ENCODE assay signal across 21 cellular contexts in genomic region chr3:10213156-10213792, GRCh38. TPM values are rescaled to one million over a fixed set of nuclear protein-coding genes. Genes with fewer than 3 reads are reported as not detected.
DNase-seq lines count a peak whose midpoint lies in the region; ATAC-seq, FAIRE-seq and TF ChIP-seq lines count a peak whose summit lies in the region.
"Had no signal": no experiment of that assay in that cellular context is flagged by ENCODE, and none has a peak within 500 bp of the region (broad histone marks: within the 10 kb centered on the region; RNA-seq: fewer than 3 reads in every experiment).

No MANE protein-coding gene starts in this region.

- H3K27ac Mint-ChIP-seq in CD4-positive, CD25-positive, alpha-beta regulatory T cell: peak overlapping the region in 2 of 3 donors; percentile 49 to 55

- no peak for TF ChIP-seq RAD21 in K562 (CRISPR knock-in tag; conservative IDR thresholded peaks at IDR 0.05 in 1 of 2, IDR thresholded peaks at IDR 0.05 in 1 of 2)

- TF ChIP-seq EP300 in K562 (IDR thresholded peaks at IDR 0.05; ENCODE audit: low read length): no peak

- in situ Hi-C loops in GM13976 (cut with MboI; ENCODE audit: low sequenced_read_pairs, unreplicated experiment): no loop called here
- in situ Hi-C loops in K562 (cut with MboI): no loop called here

- no peaks in the 10 kb centered on the region for H3K79me2 ChIP-seq in MM.1S (ENCODE audit: low read length)
- H3K79me2 ChIP-seq in K562 (ENCODE audit: control insufficient read depth, insufficient read depth, low read length): no peaks in the 10 kb centered on the region

- CTCF ChIA-PET in K562 (lab: Yijun Ruan, JAX; ENCODE audit: low intra/inter-chr PET ratio): interaction anchor here (0.7 kb wide), 1 partner anchor 81 kb away, joined by 3 read pairs; no protein-coding TSS in a partner anchor

- H3K9me2 ChIP-seq in MM.1S (replicated peaks; ENCODE audit: insufficient read depth, low read length): no peaks in the 10 kb centered on the region

- peaks cover 28% of the 10 kb centered on the region for H3K36me3 Mint-ChIP-seq in CD4-positive, CD25-positive, alpha-beta regulatory T cell

- no peak for FAIRE-seq in K562 (lab: Jason Lieb, UNC)

- H3K9me3 Mint-ChIP-seq in CD4-positive, CD25-positive, alpha-beta regulatory T cell: peaks cover 0 to 5% (median 0%) of the 10 kb centered on the region in 7 donors

- no peaks in the 10 kb centered on the region for H4K20me1 ChIP-seq in MM.1S (ENCODE audit: insufficient read depth, low read length)
- H4K20me1 ChIP-seq in K562 (replicated peaks; ENCODE audit: control insufficient read depth, insufficient read depth, low read length): no peaks in the 10 kb centered on the region

- TF ChIP-seq POLR2A in K562 (conservative IDR thresholded peaks at IDR 0.05): no peak

- H2AFZ ChIP-seq in MM.1S (ENCODE audit: low read length) (peak overlapping the region; percentile 12; the same call in 1 of the 2 replicates), K562 (ENCODE audit: low read depth, low read length) (no peak overlapping the region)

- WGBS in K562 (ENCODE audit: insufficient coverage, low coverage, missing lambda C conversion rate): 27% methylated on average over 9 of the region's 9 CpGs

- H3K4me2 ChIP-seq in MM.1S (ENCODE audit: low read depth, low read length): peak overlapping the region; percentile 10; the same call in 1 of the 2 replicates
- no peak overlapping the region for H3K4me2 ChIP-seq in K562 (ENCODE audit: insufficient read depth, low read length)

- no peaks in the 10 kb centered on the region for H3K9me1 ChIP-seq in K562 (ENCODE audit: control insufficient read depth, insufficient read depth, low read length)

- H3K4me1 Mint-ChIP-seq in CD4-positive, CD25-positive, alpha-beta regulatory T cell: peaks cover 5 to 18% (median 8%) of the 10 kb centered on the region in 4 donors

- BruUV-seq in K562 (replicated peaks; lab: Mats Ljungman, UMichigan): no TSS peak

- H3K4me3 Mint-ChIP-seq in CD4-positive, CD25-positive, alpha-beta regulatory T cell: no peak overlapping the region
- H3K4me3 Mint-ChIP-seq: natural killer cell, T-cell had no signal

- H3K4me1 ChIP-seq in CD4-positive, CD25-positive, alpha-beta regulatory T cell (ENCODE audit: control insufficient read depth, insufficient read depth, low read length, poor library complexity, severe bottlenecking): peaks cover 4% of the 10 kb centered on the region
- H3K4me1 ChIP-seq in MM.1S (ENCODE audit: low read length): peaks cover 4% of the 10 kb centered on the region; the same call in 1 of the 2 replicates
- H3K4me1 ChIP-seq in K562 (replicated peaks in 1 of 2; ENCODE audit: control insufficient read depth in 2 of 2, insufficient read depth in 2 of 2, low read length in 2 of 2): peaks cover 0 to 7% of the 10 kb centered on the region in 2 experiments; a peak in 2 of 5 replicates
- H3K4me1 ChIP-seq: transverse colon had no signal

- ATAC-seq in CD4-positive, CD25-positive, alpha-beta regulatory T cell (ENCODE audit: low read depth in 2 of 2): peak in 1 of 2 donors; percentile 59
- ATAC-seq in K562 (no peak), GM21528 (IDR thresholded peaks at IDR 0.05; ENCODE audit: low FRiP score, unreplicated experiment) (no peak), GM18870 (IDR thresholded peaks at IDR 0.05; ENCODE audit: unreplicated experiment) (no peak)
- ATAC-seq: esophagus mucosa, HCT116, natural killer cell, T-cell had no signal

- TF ChIP-seq CTCF in GM13976 (IDR thresholded peaks at IDR 0.05; ENCODE audit: borderline replicate concordance, control extremely low read depth, extremely low read depth, insufficient read depth, missing control alignments) (no peak), MM.1S (IDR thresholded peaks at IDR 0.05; ENCODE audit: low read length) (no peak), K562 (IDR thresholded peaks at IDR 0.05 in 2 of 3, conservative IDR thresholded peaks at IDR 0.05 in 1 of 3; ENCODE audit: insufficient read depth in 2 of 3, low read depth in 1 of 3, low read length in 3 of 3) (no peak)

- POLR2A ChIA-PET in K562 (lab: Yijun Ruan, JAX): interaction anchor here (1.0 to 1.8 kb wide), 6 partner anchors 9 to 411 kb away, joined by 3 to 7 read pairs (median 3); no protein-coding TSS in a partner anchor

- H3F3A ChIP-seq in MM.1S (ENCODE audit: insufficient read depth, low read length): peaks cover 5% of the 10 kb centered on the region; the same call in 1 of the 2 replicates

- H3K36me3 ChIP-seq in CD4-positive, CD25-positive, alpha-beta regulatory T cell (ENCODE audit: control insufficient read depth, insufficient read depth, low read length): peaks cover 16% of the 10 kb centered on the region
- no peaks in the 10 kb centered on the region for H3K36me3 ChIP-seq in MM.1S (replicated peaks; ENCODE audit: insufficient read depth, low read length)
- H3K36me3 ChIP-seq in K562 (ENCODE audit: control insufficient read depth, insufficient read depth, low read length): no peaks in the 10 kb centered on the region; the same call in 2 of the 3 replicates
- H3K36me3 ChIP-seq: ovary, transverse colon had no signal

- H3K4me3 ChIP-seq in CD4-positive, CD25-positive, alpha-beta regulatory T cell (ENCODE audit: low read depth, low read length): no peak overlapping the region
- H3K4me3 ChIP-seq in MM.1S (ENCODE audit: low read length) (no peak overlapping the region), K562 (no peak overlapping the region)
- H3K4me3 ChIP-seq: ovary, transverse colon had no signal

- no peaks in the 10 kb centered on the region for H3K27me3 ChIP-seq in CD4-positive, CD25-positive, alpha-beta regulatory T cell (ENCODE audit: control insufficient read depth, insufficient read depth, low read length)
- no peaks in the 10 kb centered on the region for H3K27me3 ChIP-seq in MM.1S (replicated peaks; ENCODE audit: insufficient read depth, low read length)
- H3K27me3 ChIP-seq in K562 (ENCODE audit: control insufficient read depth in 2 of 2, insufficient read depth in 2 of 2, low read length in 2 of 2): no peaks in the 10 kb centered on the region
- H3K27me3 ChIP-seq: ovary, transverse colon had no signal

- DNase-seq in CD4-positive, CD25-positive, alpha-beta regulatory T cell: peak in 1 of 3 donors; percentile 47
- DNase-seq in GM13976 (ENCODE audit: low spot score): peak; percentile 63
- peak; percentile 70 for DNase-seq in MM.1S
- no peak for DNase-seq in K562 (ENCODE audit: extremely low read depth in 1 of 4, low spot score in 3 of 4)
- no peak for DNase-seq in retina
- DNase-seq: activated gamma-delta T cell treated with Interleukin-2 at 50 U/mL for 16 hours; amygdala; central memory CD4-positive, alpha-beta T cell; effector CD4-positive, alpha-beta T cell; KG1; natural killer cell; NCI-H1092 treated with DMSO at 0.1 percent for 48 hours; ovary; SHP77 treated with DMSO at 0.1 percent for 48 hours; stimulated activated naive CD4-positive, alpha-beta T cell treated with Interleukin-2 at 50 U/mL for 16 hours; T-cell; transverse colon had no signal

- H3K27me3 Mint-ChIP-seq in CD4-positive, CD25-positive, alpha-beta regulatory T cell: no peaks in the 10 kb centered on the region
- H3K27me3 Mint-ChIP-seq: T-cell had no signal

- H3K27ac ChIP-seq in CD4-positive, CD25-positive, alpha-beta regulatory T cell (ENCODE audit: insufficient read depth, low read length, poor library complexity, severe bottlenecking): no peak overlapping the region
- peak overlapping the region; percentile 29; the same call in 1 of the 2 replicates for H3K27ac ChIP-seq in MM.1S (ENCODE audit: low read length)
- H3K27ac ChIP-seq in K562 (ENCODE audit: extremely low read depth, low read depth, low read length): no peak overlapping the region
- H3K27ac ChIP-seq: ovary, transverse colon had no signal

- 0 out of 2 replicates have a peak overlapping the region, but pooled peaks have one; percentile 5 for H3K9ac ChIP-seq in MM.1S (ENCODE audit: low read length)
- H3K9ac ChIP-seq in K562 (ENCODE audit: insufficient read depth in 1 of 2, low read depth in 2 of 2, low read length in 2 of 2): no peak overlapping the region

- intact Hi-C loops in K562 (cut with micrococcal nuclease): no loop called here

- no peaks in the 10 kb centered on the region for H3K9me3 ChIP-seq in CD4-positive, CD25-positive, alpha-beta regulatory T cell (ENCODE audit: control insufficient read depth in 2 of 2, low read length in 2 of 2)
- no peaks in the 10 kb centered on the region for H3K9me3 ChIP-seq in MM.1S (replicated peaks; ENCODE audit: insufficient read depth, low read length)
- H3K9me3 ChIP-seq in K562 (replicated peaks; ENCODE audit: control insufficient read depth, insufficient read depth, low read depth, low read length): peaks cover 5% of the 10 kb centered on the region; the same call in 1 of the 2 replicates
- H3K9me3 ChIP-seq: ovary, transverse colon had no signal

RNA-seq across cellular contexts. Expression of gene TATDN2, which starts 35.0 kb away (rescaled TPM):
- 86.5 TPM for total RNA-seq in CD4-positive, CD25-positive, alpha-beta regulatory T cell
- polyA plus RNA-seq in CD4-positive, CD25-positive, alpha-beta regulatory T cell: 10 to 100 TPM; 10.2 to 17.4 (median 12.6) TPM
- 72.5 and 115 TPM in 2 replicates for total RNA-seq in K562 (2011; cell fraction: chromatin; rRNA removed; ENCODE audit: low replicate concordance)
- total RNA-seq in K562 (2011; cell fraction: nucleolus; rRNA removed): 71.2 and 76.0 TPM in 2 replicates
- 73.4 and 78.1 TPM in 2 replicates for total RNA-seq in K562 (2011; cell fraction: nucleoplasm; rRNA removed)
- total RNA-seq in K562 (2014; rRNA removed) (10.9 and 14.7 TPM in 2 replicates), K562 (2014; rRNA removed; fragmentation: Illumina TruSeq; extraction: Trizol) (25.0 and 25.8 TPM in 2 replicates), K562 (2015; rRNA removed; fragmentation: Illumina TruSeq; extraction: Trizol) (29.0 and 30.3 TPM in 2 replicates), K562 (2021) (38.8 and 44.7 TPM in 2 replicates)
- polyA plus RNA-seq in K562 (2011; rRNA removed) (20.8 and 27.2 TPM in 2 replicates), K562 (2014; fragmentation: Illumina TruSeq; extraction: Trizol) (34.9 and 36.6 TPM in 2 replicates), K562 (2014; fragmentation: Nextera tagmentation; extraction: Ambion mirVana) (1 to 10 TPM; 5.2 to 7.9 TPM), K562 (2014; rRNA removed) (23.7 and 28.0 TPM in 2 replicates)
- 20.7 and 21.3 TPM in 2 replicates for polyA plus RNA-seq in K562 (2011; cell fraction: cytosol; rRNA removed)
- 33.0 and 34.2 TPM in 2 replicates for polyA plus RNA-seq in K562 (2011; cell fraction: nucleus; rRNA removed)
- 25.7 and 36.1 TPM in 2 replicates for polyA plus RNA-seq in K562 (2012)
- polyA minus RNA-seq in K562 (2011; rRNA and poly(A)+ RNA removed): 27.0 and 40.2 TPM in 2 replicates
- polyA minus RNA-seq in K562 (2011; cell fraction: cytosol; rRNA and poly(A)+ RNA removed): 13.5 and 22.0 TPM in 2 replicates
- polyA minus RNA-seq in K562 (2011; cell fraction: nucleus; rRNA and poly(A)+ RNA removed): 27.6 and 34.4 TPM in 2 replicates

RNA-seq across cellular contexts. Expression of gene IRAK2, which starts 48.6 kb away (rescaled TPM):
- 3.6 TPM for total RNA-seq in CD4-positive, CD25-positive, alpha-beta regulatory T cell
- polyA plus RNA-seq in CD4-positive, CD25-positive, alpha-beta regulatory T cell: 1 to 10 TPM in 3 of 4 donors, under 1 TPM in 1; 0.68 to 3.7 (median 2.8) TPM
- 3.6 and 5.6 TPM in 2 replicates for total RNA-seq in K562 (2011; cell fraction: chromatin; rRNA removed; ENCODE audit: low replicate concordance)
- total RNA-seq in K562 (2011; cell fraction: nucleolus; rRNA removed): 3.4 and 4.5 TPM in 2 replicates
- 3.7 and 4.1 TPM in 2 replicates for total RNA-seq in K562 (2011; cell fraction: nucleoplasm; rRNA removed)
- total RNA-seq in K562 (2014; rRNA removed): 2.5 and 4.7 TPM in 2 replicates
- 2.7 TPM in 2 replicates for total RNA-seq in K562 (2014; rRNA removed; fragmentation: Illumina TruSeq; extraction: Trizol)
- 1.7 and 1.8 TPM in 2 replicates for total RNA-seq in K562 (2015; rRNA removed; fragmentation: Illumina TruSeq; extraction: Trizol)
- total RNA-seq in K562 (2021): 3.1 and 3.2 TPM in 2 replicates
- polyA plus RNA-seq in K562 (2011; rRNA removed): 3.6 and 4.4 TPM in 2 replicates
- polyA plus RNA-seq in K562 (2011; cell fraction: cytosol; rRNA removed): 4.2 and 5.7 TPM in 2 replicates
- polyA plus RNA-seq in K562 (2011; cell fraction: nucleus; rRNA removed): 1.3 and 1.9 TPM in 2 replicates
- polyA plus RNA-seq in K562 (2012): 1.8 and 2.8 TPM in 2 replicates
- polyA plus RNA-seq in K562 (2014; fragmentation: Illumina TruSeq; extraction: Trizol): 3.2 and 3.8 TPM in 2 replicates
- polyA plus RNA-seq in K562 (2014; fragmentation: Nextera tagmentation; extraction: Ambion mirVana): 1 to 10 TPM in 1 of 2 experiments, under 1 TPM in 1; 0.42 to 1.0 TPM
- 2.7 and 2.9 TPM in 2 replicates for polyA plus RNA-seq in K562 (2014; rRNA removed)
- polyA minus RNA-seq in K562 (2011; rRNA and poly(A)+ RNA removed): 2.3 and 3.5 TPM in 2 replicates
- 1.9 and 3.1 TPM in 2 replicates for polyA minus RNA-seq in K562 (2011; cell fraction: cytosol; rRNA and poly(A)+ RNA removed)
- polyA minus RNA-seq in K562 (2011; cell fraction: nucleus; rRNA and poly(A)+ RNA removed): 1.1 and 1.2 TPM in 2 replicates

Comparison
In these comparisons a context has a peak if more than half of its experiments do, and no peak if none do; other contexts are left out.
1. DNase-seq: peak in GM13976 (single experiment) and MM.1S (single experiment); none in K562 (0 of 4) and retina (single experiment).